In the genomic region with DNA sequence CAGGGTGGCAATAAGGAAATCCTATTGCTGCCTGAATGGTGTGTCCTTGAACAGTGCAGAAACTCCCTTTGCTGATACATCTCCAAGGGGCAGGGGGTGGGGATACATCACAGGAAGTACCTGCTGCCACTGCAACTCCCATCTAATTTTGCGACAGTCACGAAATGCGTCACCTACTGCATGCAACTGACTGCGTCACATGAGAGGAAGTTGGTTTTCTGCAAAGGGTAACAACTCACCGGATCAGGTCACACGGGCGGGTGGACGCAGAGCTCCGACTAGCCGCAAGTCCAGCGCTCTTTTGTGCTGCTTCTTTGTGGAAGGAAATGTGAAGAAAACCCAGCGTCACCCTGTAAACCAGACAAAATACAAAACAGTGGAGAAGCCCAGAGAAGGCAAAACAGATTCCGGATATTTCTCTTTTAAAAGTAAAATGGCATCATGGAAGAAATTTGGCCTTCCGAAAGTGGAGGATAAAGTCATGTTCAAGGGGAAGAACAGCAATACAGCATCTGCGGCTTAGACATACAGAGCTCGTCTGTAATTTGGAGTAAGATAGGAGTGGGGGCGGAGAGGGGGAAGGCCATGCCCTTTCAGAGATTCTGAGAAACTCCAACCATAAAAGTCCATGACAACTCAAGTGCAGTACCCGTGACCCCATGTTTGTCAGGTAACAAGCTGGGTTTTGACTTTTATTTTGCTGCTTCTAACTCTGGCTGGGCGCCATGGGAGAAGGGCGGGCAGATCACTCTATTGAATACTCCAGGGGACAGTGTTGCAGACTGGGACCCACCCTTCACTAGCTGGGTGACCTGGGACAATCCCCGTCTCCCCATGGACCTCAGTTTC, we compare ENCODE assay signal across 22 cellular contexts. TPM values are rescaled to one million over a fixed set of nuclear protein-coding genes. Genes with fewer than 3 reads are reported as not detected.
A peak's percentile ranks its signal among the peaks of the same experiment; 100 is the strongest.
DNase-seq lines count a peak whose midpoint lies in the region; ATAC-seq, FAIRE-seq and TF ChIP-seq lines count a peak whose summit lies in the region.
"Had no signal": no experiment of that assay in that cellular context is flagged by ENCODE, and none has a peak within 500 bp of the region (broad histone marks: within the 10 kb centered on the region; RNA-seq: fewer than 3 reads in every experiment).

No MANE protein-coding gene starts in this region.

- no peak for ATAC-seq in GM21447 (IDR thresholded peaks at IDR 0.05; ENCODE audit: unreplicated experiment)
- ATAC-seq: Right ventricle myocardium inferior had no signal

- H3K27me3 ChIP-seq in Peyer's patch = no peaks in the 10 kb centered on the region
- H3K27me3 ChIP-seq in colonic mucosa = no peaks in the 10 kb centered on the region
- no peaks in the 10 kb centered on the region for H3K27me3 ChIP-seq in small intestine (ENCODE audit: control insufficient read depth in 2 of 2, insufficient read depth in 2 of 2, low read length in 2 of 2)
- H3K27me3 ChIP-seq in effector memory CD4-positive, alpha-beta T cell (replicated peaks; ENCODE audit: control insufficient read depth, insufficient read depth, low read length, poor library complexity, severe bottlenecking) = no peaks in the 10 kb centered on the region

- no peak for FAIRE-seq in small intestine (lab: Jason Lieb, UNC)
- FAIRE-seq: A204.1, H54 had no signal

- H3K4me3 ChIP-seq in Peyer's patch = peak overlapping the region in 3 of 4 donors; percentile 21 to 51 (median 45)
- peak overlapping the region; percentile 4 for H3K4me3 ChIP-seq in colonic mucosa
- no peak overlapping the region for H3K4me3 ChIP-seq in small intestine (ENCODE audit: low read depth in 1 of 2, low read length in 2 of 2)
- H3K4me3 ChIP-seq in effector memory CD4-positive, alpha-beta T cell (ENCODE audit: insufficient read depth, low read depth, low read length, poor library complexity, severe bottlenecking) = no peak overlapping the region

- H3K9me3 ChIP-seq in Peyer's patch (no peaks in the 10 kb centered on the region), colonic mucosa (no peaks in the 10 kb centered on the region), small intestine (ENCODE audit: control insufficient read depth, low read depth) (no peaks in the 10 kb centered on the region)
- no peaks in the 10 kb centered on the region for H3K9me3 ChIP-seq in effector memory CD4-positive, alpha-beta T cell (ENCODE audit: control insufficient read depth, low read length)

- peaks cover 0 to 41% (median 1%) of the 10 kb centered on the region in 3 donors for H3K36me3 ChIP-seq in Peyer's patch
- peaks cover 6% of the 10 kb centered on the region for H3K36me3 ChIP-seq in colonic mucosa
- H3K36me3 ChIP-seq in small intestine (ENCODE audit: control insufficient read depth in 2 of 2, insufficient read depth in 2 of 2, low read length in 2 of 2) = peaks cover 2 to 16% of the 10 kb centered on the region in 2 donors
- H3K36me3 ChIP-seq in effector memory CD4-positive, alpha-beta T cell (ENCODE audit: control insufficient read depth, insufficient read depth, low read length) = peaks cover 33% of the 10 kb centered on the region

- H3K4me1 ChIP-seq in Peyer's patch = peaks cover 0 to 2% (median 0%) of the 10 kb centered on the region in 4 donors
- H3K4me1 ChIP-seq in colonic mucosa = no peaks in the 10 kb centered on the region
- no peaks in the 10 kb centered on the region for H3K4me1 ChIP-seq in small intestine (ENCODE audit: control insufficient read depth in 2 of 2, insufficient read depth in 1 of 2, low read depth in 1 of 2, low read length in 1 of 2)
- H3K4me1 ChIP-seq in effector memory CD4-positive, alpha-beta T cell (ENCODE audit: control insufficient read depth, insufficient read depth, low read length, poor library complexity, severe bottlenecking) = no peaks in the 10 kb centered on the region

- H3K27ac ChIP-seq in Peyer's patch = peak overlapping the region in 3 of 4 donors; percentile 69 to 84 (median 83)
- H3K27ac ChIP-seq in colonic mucosa = peak overlapping the region; percentile 65
- no peak overlapping the region for H3K27ac ChIP-seq in small intestine (ENCODE audit: low read depth in 1 of 2, low read length in 1 of 2)
- no peak overlapping the region for H3K27ac ChIP-seq in effector memory CD4-positive, alpha-beta T cell (ENCODE audit: insufficient read depth, low read length, poor library complexity, severe bottlenecking)
- H3K27ac ChIP-seq: C4-2B, HL-60 had no signal

- H3K9ac ChIP-seq in colonic mucosa (ENCODE audit: low read depth in 2 of 2, low read length in 2 of 2) = peak overlapping the region; percentile 62 to 74

- intact Hi-C loops in colonic mucosa (cut with DNase I) = no loop called here

- TF ChIP-seq CTCF in Peyer's patch (IDR thresholded peaks at IDR 0.05) (peak in 1 of 6 experiments; percentile 4), colonic mucosa (IDR thresholded peaks at IDR 0.05) (no peak)

- 88 to 92% (median 89%) methylated on average over 21 of the region's 21 CpGs for WGBS in small intestine, 3 donors

- TF ChIP-seq POLR2A in Peyer's patch (IDR thresholded peaks at IDR 0.05) = peak; percentile 92 to 94

- DNase-seq in DMS153 treated with DMSO at 0.1 percent for 48 hours (lab: John Stamatoyannopoulos, UW; ENCODE audit: unreplicated experiment) (peak; percentile 62), Peyer's patch (peak in 2 of 3 donors; percentile 79 to 92), colonic mucosa (peak; percentile 85), small intestine (peak; percentile 69), NCI-H146 (lab: John Stamatoyannopoulos, UW) (no peak)
- DNase-seq in effector memory CD4-positive, alpha-beta T cell = no peak
- DNase-seq: EL, GF-D8, KG1, NCI-H1105, NCI-H2081 treated with DMSO at 0.1 percent for 48 hours, NCI-H446, NCI-H526, OCI-M1 had no signal

RNA-seq across cellular contexts. Expression of gene PLEKHS1, which starts 32.3 kb away (rescaled TPM):
- total RNA-seq in Peyer's patch (100 to 1,000 TPM in 1 of 4 donors, 10 to 100 TPM in 3; 20.6 to 129 (median 50.4) TPM), colonic mucosa (10 to 100 TPM in 1 of 2 donors, under 1 TPM in 1; 0.84 to 13.3 TPM)
- polyA plus RNA-seq in small intestine = 10 to 100 TPM; 23.1 to 40.5 (median 39.2) TPM
- total RNA-seq: HT1080, Right ventricle myocardium inferior, SK-MEL-5 had no signal

RNA-seq across cellular contexts. Expression of gene CASP7, which starts 39.5 kb away (rescaled TPM):
- total RNA-seq in Peyer's patch (100 to 1,000 TPM in 3 of 4 donors, 10 to 100 TPM in 1; 47.9 to 144 (median 103) TPM), colonic mucosa (100 to 1,000 TPM in 1 of 2 donors, 10 to 100 TPM in 1; 76.9 to 139 TPM)
- polyA plus RNA-seq in small intestine = 100 to 1,000 TPM in 1 of 3 donors, 10 to 100 TPM in 2; 50.2 to 139 (median 99.4) TPM

RNA-seq across cellular contexts. Expression of gene NRAP, which starts 55.4 kb away (rescaled TPM):
- not detected for total RNA-seq in Peyer's patch
- total RNA-seq in colonic mucosa = 1 to 10 TPM; 1.1 to 1.3 TPM
- 1 to 10 TPM in 1 of 3 donors, under 1 TPM in 2; 0.03 to 2.2 (median 0.22) TPM for polyA plus RNA-seq in small intestine
- total RNA-seq: HT1080 had no signal

Comparison
In these comparisons a context has a peak if more than half of its experiments do, and no peak if none do; other contexts are left out.
1. DNase-seq: peak in DMS153 treated with DMSO at 0.1 percent for 48 hours (single experiment), Peyer's patch (2 of 3), colonic mucosa (single experiment) and small intestine (single experiment); none in NCI-H146 (single experiment) and effector memory CD4-positive, alpha-beta T cell (0 of 3).
2. H3K27ac ChIP-seq: peak in Peyer's patch (3 of 4) and colonic mucosa (single experiment); none in small intestine (0 of 2) and effector memory CD4-positive, alpha-beta T cell (single experiment).
3. H3K4me3 ChIP-seq: peak in Peyer's patch (3 of 4) and colonic mucosa (single experiment); none in small intestine (0 of 2) and effector memory CD4-positive, alpha-beta T cell (single experiment).